Comparison of ENCODE assay signal across 1 cellular context in genomic region chr5:110738812-110739651, GRCh38.
TF ChIP-seq lines count a peak whose summit lies in the region.

Gene SLC25A46, plus strand, starts transcription at chr5:110739007. Its CDS starts 113 bp downstream, at chr5:110739120.

TF ChIP-seq in HepG2, 621 proteins besides CTCF, POLR2A, EP300 and RAD21 (continued from another document and continues in another):
- TF ChIP-seq ESRRA (CRISPR knock-in tag; IDR thresholded peaks at IDR 0.05; ENCODE audit: low read depth) (0 out of 2 replicates have a peak, but pooled peaks have one; percentile 32), ZNF251 (CRISPR knock-in tag; IDR thresholded peaks at IDR 0.05) (no peak), RCOR2 (CRISPR knock-in tag; IDR thresholded peaks at IDR 0.05) (no peak), ZMAT3 (CRISPR knock-in tag; conservative IDR thresholded peaks at IDR 0.05) (peak; percentile 91; the same call in 1 of the 2 replicates), MED8 (CRISPR knock-in tag; IDR thresholded peaks at IDR 0.05; ENCODE audit: insufficient replicate concordance) (peak; percentile 78), DMAP1 (CRISPR knock-in tag; IDR thresholded peaks at IDR 0.05) (peak; percentile 88), GZF1 (CRISPR knock-in tag; IDR thresholded peaks at IDR 0.05) (peak; percentile 83; the same call in 1 of the 2 replicates), ZNF160 (CRISPR knock-in tag; IDR thresholded peaks at IDR 0.05) (peak; percentile 51; the same call in 1 of the 2 replicates), CBX1 (IDR thresholded peaks at IDR 0.05; ENCODE audit: low read depth) (peak; percentile 56), SMARCE1 (IDR thresholded peaks at IDR 0.05; ENCODE audit: borderline replicate concordance) (no peak), SNAPC2 (CRISPR knock-in tag; IDR thresholded peaks at IDR 0.05) (no peak), MLLT10 (CRISPR knock-in tag; IDR thresholded peaks at IDR 0.05) (no peak), EZH2 (conservative IDR thresholded peaks at IDR 0.05; ENCODE audit: low read depth, low read length) (no peak), NFRKB (IDR thresholded peaks at IDR 0.05) (no peak), KDM5A (IDR thresholded peaks at IDR 0.05; ENCODE audit: borderline replicate concordance, low read length) (peak; percentile 73), ZNF816 (CRISPR knock-in tag; IDR thresholded peaks at IDR 0.05; ENCODE audit: borderline replicate concordance) (peak; percentile 96), TFE3 (CRISPR knock-in tag; IDR thresholded peaks at IDR 0.05) (peak; percentile 87), MXD1 (CRISPR knock-in tag; IDR thresholded peaks at IDR 0.05) (peak; percentile 92), ZFY (CRISPR knock-in tag; IDR thresholded peaks at IDR 0.05) (peak; percentile 92), KDM3A (CRISPR knock-in tag; IDR thresholded peaks at IDR 0.05; ENCODE audit: low read depth) (no peak), ZNF619 (CRISPR knock-in tag; IDR thresholded peaks at IDR 0.05) (no peak), ZSCAN25 (CRISPR knock-in tag; IDR thresholded peaks at IDR 0.05) (peak; percentile 46; the same call in 1 of the 2 replicates), GABPB1 (CRISPR knock-in tag; IDR thresholded peaks at IDR 0.05) (peak; percentile 97), THYN1 (CRISPR knock-in tag; IDR thresholded peaks at IDR 0.05; ENCODE audit: borderline replicate concordance, low read depth) (no peak), ZNF432 (CRISPR knock-in tag; IDR thresholded peaks at IDR 0.05; ENCODE audit: borderline replicate concordance) (no peak), AGO2 (optimal IDR thresholded peaks at IDR 0.05; ENCODE audit: low read depth, low read length) (peak; percentile 95), ZNF556 (CRISPR knock-in tag; IDR thresholded peaks at IDR 0.05; ENCODE audit: borderline replicate concordance) (peak; percentile 93; the same call in 1 of the 2 replicates), HIVEP1 (CRISPR knock-in tag; IDR thresholded peaks at IDR 0.05) (peak; percentile 54; the same call in 1 of the 2 replicates), HCFC1 (IDR thresholded peaks at IDR 0.05; ENCODE audit: low read depth, low read length) (peak; percentile 54; the same call in 1 of the 2 replicates), FOXA1 (IDR thresholded peaks at IDR 0.05) (no peak), FOXA1 (CRISPR knock-in tag; IDR thresholded peaks at IDR 0.05) (peak; percentile 7; the same call in 1 of the 2 replicates), PRPF4 (IDR thresholded peaks at IDR 0.05; ENCODE audit: low read depth, low read length, poor library complexity, severe bottlenecking) (no peak), ZNF572 (CRISPR knock-in tag; IDR thresholded peaks at IDR 0.05) (no peak), ZFP90 (CRISPR knock-in tag; IDR thresholded peaks at IDR 0.05; ENCODE audit: borderline replicate concordance) (0 out of 2 replicates have a peak, but pooled peaks have one; percentile 38), BORCS8-MEF2B (CRISPR knock-in tag; IDR thresholded peaks at IDR 0.05) (peak; percentile 55; the same call in 1 of the 2 replicates), ELF4 (CRISPR knock-in tag; IDR thresholded peaks at IDR 0.05; ENCODE audit: borderline replicate concordance) (peak; percentile 94), ZGPAT (CRISPR knock-in tag; IDR thresholded peaks at IDR 0.05) (peak; percentile 88), NFIC (IDR thresholded peaks at IDR 0.05; ENCODE audit: low read length) (0 out of 2 replicates have a peak, but pooled peaks have one; percentile 21), FOXA3 (CRISPR knock-in tag; IDR thresholded peaks at IDR 0.05) (0 out of 2 replicates have a peak, but pooled peaks have one; percentile 21), TBL1XR1 (IDR thresholded peaks at IDR 0.05; ENCODE audit: borderline replicate concordance, low read length, partially characterized antibody) (peak; percentile 36), NR1H2 (CRISPR knock-in tag; IDR thresholded peaks at IDR 0.05; ENCODE audit: borderline replicate concordance, low read depth) (no peak), GABPA (IDR thresholded peaks at IDR 0.05; ENCODE audit: low read depth, low read length) (peak; percentile 83), GABPA (CRISPR knock-in tag; IDR thresholded peaks at IDR 0.05; ENCODE audit: low read depth) (peak; percentile 96), ZNF883 (CRISPR knock-in tag; IDR thresholded peaks at IDR 0.05; ENCODE audit: not compliant biosample characterization) (peak; percentile 83), ZNF446 (CRISPR knock-in tag; IDR thresholded peaks at IDR 0.05) (peak; percentile 82; the same call in 1 of the 2 replicates), ZNF790 (CRISPR knock-in tag; IDR thresholded peaks at IDR 0.05; ENCODE audit: borderline replicate concordance) (0 out of 2 replicates have a peak, but pooled peaks have one; percentile 47), ZNF230 (CRISPR knock-in tag; IDR thresholded peaks at IDR 0.05) (peak; percentile 82), PATZ1 (CRISPR knock-in tag; IDR thresholded peaks at IDR 0.05) (peak; percentile 32; the same call in 1 of the 2 replicates), ZNF609 (CRISPR knock-in tag; IDR thresholded peaks at IDR 0.05; ENCODE audit: borderline replicate concordance) (peak; percentile 27; the same call in 1 of the 2 replicates), MTF2 (CRISPR knock-in tag; IDR thresholded peaks at IDR 0.05; ENCODE audit: borderline replicate concordance) (peak; percentile 79), UBTF (CRISPR knock-in tag; IDR thresholded peaks at IDR 0.05) (peak; percentile 79)
